ENCODE assay signal across 34 cellular contexts in genomic region chr18:27135504-27136207, GRCh38. TPM values are rescaled to one million over a fixed set of nuclear protein-coding genes. Genes with fewer than 3 reads are reported as not detected.
A peak's percentile ranks its signal among the peaks of the same experiment; 100 is the strongest.
DNase-seq lines count a peak whose midpoint lies in the region; ATAC-seq, FAIRE-seq and TF ChIP-seq lines count a peak whose summit lies in the region.
"Had no signal": no experiment of that assay in that cellular context is flagged by ENCODE, and none has a peak within 500 bp of the region (broad histone marks: within the 10 kb centered on the region; RNA-seq: fewer than 3 reads in every experiment).

No MANE protein-coding gene starts in this region.

- TF ChIP-seq RAD21 in GM12878 (IDR thresholded peaks at IDR 0.05; ENCODE audit: insufficient read depth, low read depth, low read length), result no peak

- H3K4me1 ChIP-seq in right cardiac atrium (ENCODE audit: control insufficient read depth, insufficient read depth, low read length) (no peaks in the 10 kb centered on the region), GM12878 (ENCODE audit: control insufficient read depth, insufficient read depth, low read length) (no peaks in the 10 kb centered on the region)
- H3K4me1 ChIP-seq: SJCRH30, upper lobe of left lung had no signal

- RAD21 ChIA-PET in GM12878 (lab: Charles Lee; ENCODE audit: unreplicated experiment), result no interaction called here

- H4K20me1 ChIP-seq in GM12878 (ENCODE audit: control insufficient read depth, insufficient read depth), result no peaks in the 10 kb centered on the region

- no peaks in the 10 kb centered on the region for H3K79me2 ChIP-seq in GM12878 (ENCODE audit: control insufficient read depth, insufficient read depth, low read length)

- POLR2A ChIA-PET in GM12878 (lab: Charles Lee), result no interaction called here

- in situ Hi-C loops in GM12878 (cut with MboI), result no loop called here

- H3K27ac ChIP-seq in right cardiac atrium (ENCODE audit: low read length), result no peak overlapping the region
- H3K27ac ChIP-seq in GM12878 (ENCODE audit: control insufficient read depth, insufficient read depth), result no peak overlapping the region
- H3K27ac ChIP-seq: coronary artery, KMS-11, SJCRH30, skin epidermis, upper lobe of left lung had no signal

- 51% methylated on average over 7 of the region's 7 CpGs for WGBS in right cardiac atrium
- 6% methylated on average over 7 of the region's 7 CpGs for WGBS in GM12878 (ENCODE audit: insufficient coverage, insufficient replicate concordance, low lambda C conversion rate, missing lambda C conversion rate)

- H3K27me3 ChIP-seq in right cardiac atrium (ENCODE audit: control insufficient read depth, insufficient read depth) (no peaks in the 10 kb centered on the region), GM12878 (replicated peaks in 1 of 2; ENCODE audit: control insufficient read depth in 2 of 2, insufficient read depth in 2 of 2, low read length in 1 of 2) (no peaks in the 10 kb centered on the region)
- H3K27me3 ChIP-seq: SJCRH30, upper lobe of left lung had no signal

- no peak overlapping the region for H3K4me2 ChIP-seq in GM12878 (ENCODE audit: control insufficient read depth, insufficient read depth)
- H3K4me2 ChIP-seq: KMS-11 had no signal

- H3K9me3 ChIP-seq in right cardiac atrium (ENCODE audit: control insufficient read depth, low read length), result no peaks in the 10 kb centered on the region
- H3K9me3 ChIP-seq in GM12878 (replicated peaks; ENCODE audit: control insufficient read depth, insufficient read depth, low read length), result no peaks in the 10 kb centered on the region
- H3K9me3 ChIP-seq: SJCRH30, upper lobe of left lung had no signal

- CTCF ChIA-PET in GM12878 (lab: Yijun Ruan, JAX), result no interaction called here

- H2AFZ ChIP-seq in GM12878 (ENCODE audit: control insufficient read depth, low read depth, low read length), result no peak overlapping the region

- no peak for TF ChIP-seq CTCF in GM12878 (IDR thresholded peaks at IDR 0.05 in 2 of 3, conservative IDR thresholded peaks at IDR 0.05 in 1 of 3; ENCODE audit: control insufficient read depth in 2 of 3, extremely low read depth in 1 of 3, insufficient read depth in 1 of 3, low read depth in 3 of 3, low read length in 3 of 3)

- TF ChIP-seq EP300 in GM12878 (IDR thresholded peaks at IDR 0.05; ENCODE audit: borderline replicate concordance in 1 of 2, control insufficient read depth in 1 of 2, low read depth in 2 of 2, low read length in 2 of 2), result no peak

- ATAC-seq in Right ventricle myocardium superior (ENCODE audit: poor library complexity) (peak; percentile 51), right cardiac atrium (no peak), GM12878 (no peak), left lobe of liver (peak; percentile 73), GM21723 (IDR thresholded peaks at IDR 0.05; ENCODE audit: unreplicated experiment) (no peak)
- ATAC-seq: Panc1 had no signal

- TF ChIP-seq POLR2A in GM12878 (IDR thresholded peaks at IDR 0.05; ENCODE audit: low read depth, low read length), result no peak

- DNase-seq in Right ventricle myocardium superior (no peak), right cardiac atrium (no peak), GM12878 (ENCODE audit: low read depth, low spot score) (no peak), left lobe of liver (ENCODE audit: low spot score) (no peak), DMS79 (lab: John Stamatoyannopoulos, UW) (no peak), GOT3 (lab: John Stamatoyannopoulos, UW) (no peak), DMS 273 treated with DMSO at 0.1 percent for 48 hours (lab: John Stamatoyannopoulos, UW) (no peak)
- DNase-seq: activated CD4-positive, alpha-beta T cell treated with anti-CD3 and anti-CD28 coated beads, Interleukin-2, amount 10 ng/mL, durations not matched to agents 7 days and 5 days; activated effector memory CD4-positive, alpha-beta T cell treated with Interleukin-2 at 50 U/mL for 16 hours; activated T-cell treated with anti-CD3 and anti-CD28 coated beads, Interleukin-2, amount 50 U/mL, for 1 hour; AML-193; caudate nucleus; CD4-positive, CD25-positive, alpha-beta regulatory T cell; effector CD8-positive, alpha-beta T cell; head of caudate nucleus; NCI-H1417 treated with DMSO at 0.1 percent for 48 hours; NCI-H2081 treated with DMSO at 0.1 percent for 48 hours; NCI-H69; nephron progenitor cell; stimulated activated naive CD4-positive, alpha-beta T cell; T-helper 9 cell had no signal

- intact Hi-C loops in Right ventricle myocardium superior (cut with DNase I) (no loop called here), right cardiac atrium (cut with DNase I) (no loop called here), GM12878 (cut with micrococcal nuclease; ENCODE audit: unreplicated experiment) (no loop called here)

- no peaks in the 10 kb centered on the region for H3K36me3 ChIP-seq in GM12878 (ENCODE audit: control insufficient read depth in 2 of 2, insufficient read depth in 2 of 2, low read length in 1 of 2)
- H3K36me3 ChIP-seq: SJCRH30, upper lobe of left lung had no signal

- H3K9ac ChIP-seq in GM12878 (ENCODE audit: control insufficient read depth, insufficient read depth, low read length), result no peak overlapping the region
- H3K9ac ChIP-seq: KMS-11 had no signal

- BruUV-seq in GM12878 (replicated peaks; lab: Mats Ljungman, UMichigan), result no TSS peak

- no peak overlapping the region for H3K4me3 ChIP-seq in right cardiac atrium (ENCODE audit: low read length)
- H3K4me3 ChIP-seq in GM12878, result no peak overlapping the region
- H3K4me3 ChIP-seq: coronary artery, lung, SJCRH30, skin epidermis, upper lobe of left lung had no signal

- SMC1A ChIA-PET in GM12878 (lab: Charles Lee; ENCODE audit: uncharacterized antibody, unreplicated experiment), result no interaction called here

- no peak for FAIRE-seq in GM12878 (lab: Jason Lieb, UNC)
- FAIRE-seq: GM18507, GM19239, kidney had no signal

TF ChIP-seq in GM12878, 131 proteins besides CTCF, POLR2A, EP300 and RAD21:
- peak; percentile 14; the same call in 1 of the 2 replicates for TF ChIP-seq SPI1 (IDR thresholded peaks at IDR 0.05; ENCODE audit: borderline replicate concordance, insufficient read depth, low read depth, low read length)
- TF ChIP-seq RELB (IDR thresholded peaks at IDR 0.05; ENCODE audit: low read depth), result no peak
- no peak for TF ChIP-seq ZNF207 (IDR thresholded peaks at IDR 0.05; ENCODE audit: borderline replicate concordance)
- TF ChIP-seq BHLHE40 (IDR thresholded peaks at IDR 0.05; ENCODE audit: borderline replicate concordance in 1 of 2, low read depth in 2 of 2, low read length in 1 of 2), result peak; percentile 19 to 70; a peak in 3 of 4 replicates
- TF ChIP-seq SIX5 (IDR thresholded peaks at IDR 0.05; ENCODE audit: low read depth, low read length, severe bottlenecking), result no peak
- no peak for TF ChIP-seq MXI1 (IDR thresholded peaks at IDR 0.05; ENCODE audit: low read depth, low read length)
- TF ChIP-seq SMAD5 (IDR thresholded peaks at IDR 0.05; ENCODE audit: low read depth), result no peak

RNA-seq across cellular contexts. Expression of gene CHST9, which starts 49.5 kb away (rescaled TPM):
- total RNA-seq in Right ventricle myocardium superior (8.7 TPM), right cardiac atrium (under 1 TPM; 0.21 to 0.72 (median 0.45) TPM), GM12878 (2014; rRNA removed) (not detected in 2 replicates), GM12878 (2014; rRNA removed; fragmentation: Illumina TruSeq; extraction: Trizol) (not detected in 2 replicates), GM12878 (2021) (not detected in 2 replicates), left lobe of liver (3.1 TPM)
- polyA plus RNA-seq in right cardiac atrium (1.3 TPM), GM12878 (2011; rRNA removed) (0.34 and 0.45 TPM in 2 replicates), GM12878 (2014; fragmentation: Illumina TruSeq; extraction: Trizol) (not detected in 2 replicates), GM12878 (2014; fragmentation: Nextera tagmentation; extraction: Ambion mirVana) (not detected), GM12878 (2014; rRNA removed) (not detected in 2 replicates), GM12878 (2016; fragmentation: Nextera tagmentation; extraction: Ambion mirVana) (not detected)
- total RNA-seq in GM12878 (2013; cell fraction: nucleolus; rRNA removed), result not detected in 2 replicates
- not detected for polyA plus RNA-seq in GM12878 (2011; ENCODE audit: low read depth)
- polyA plus RNA-seq in GM12878 (2011; cell fraction: cytosol; rRNA removed), result 0.07 and 0.21 TPM in 2 replicates
- 0.07 and 0.12 TPM in 2 replicates for polyA plus RNA-seq in GM12878 (2011; cell fraction: nucleus; rRNA removed)
- not detected in 2 replicates for polyA plus RNA-seq in GM12878 (2012)
- 0.15 and 0.37 TPM in 2 replicates for polyA minus RNA-seq in GM12878 (2011; rRNA and poly(A)+ RNA removed)
- not detected in 2 replicates for polyA minus RNA-seq in GM12878 (2011; cell fraction: cytosol; rRNA and poly(A)+ RNA removed)
- polyA minus RNA-seq in GM12878 (2011; cell fraction: nucleus; rRNA and poly(A)+ RNA removed), result 0.10 and 0.12 TPM in 2 replicates
- total RNA-seq: A172; activated CD4-positive, alpha-beta T cell treated with anti-CD3 and anti-CD28 coated beads, Interleukin-2, amount 10 ng/mL, durations not matched to agents 7 days and 5 days; CD4-positive, CD25-positive, alpha-beta regulatory T cell; osteoblast had no signal
- polyA plus RNA-seq: CD4-positive, CD25-positive, alpha-beta regulatory T cell had no signal

Comparison
In these comparisons a context has a peak if more than half of its experiments do, and no peak if none do; other contexts are left out.
1. ATAC-seq: peak in Right ventricle myocardium superior (single experiment) and left lobe of liver (single experiment); none in right cardiac atrium (0 of 2), GM12878 (single experiment) and GM21723 (single experiment).